27 cellular contexts compared by ENCODE assay signal in genomic region chr14:57736391-57736790, GRCh38.
"Had no signal": no experiment of that assay in that cellular context is flagged by ENCODE, and none has a peak within 500 bp of the region (broad histone marks: within the 10 kb centered on the region; RNA-seq: fewer than 3 reads in every experiment).

No MANE protein-coding gene starts in this region.

- H3K27me3 Mint-ChIP-seq: central memory CD8-positive, alpha-beta T cell; dendritic cell treated with granulocyte-macrophage colony-stimulating factor and Interleukin-4, amounts not matched to agents 40 ng/mL and 50 ng/mL, for 4 days had no signal

- H3K9ac ChIP-seq: neural progenitor cell had no signal

- H2AFZ ChIP-seq: neural progenitor cell had no signal

- H3K27me3 ChIP-seq: colonic mucosa, esophagus squamous epithelium, neural progenitor cell, sigmoid colon, transverse colon had no signal

- H3K9me3 ChIP-seq: colonic mucosa, esophagus squamous epithelium, psoas muscle, sigmoid colon, thoracic aorta, transverse colon had no signal

- H3K9me3 Mint-ChIP-seq: neural progenitor cell; stimulated activated effector memory CD8-positive, alpha-beta T cell treated with anti-CD3 and anti-CD28 coated beads, Interleukin-12 subunit alpha, Interleukin-12 subunit beta, amount 100 ng/mL, for 72 hours had no signal

- H3K4me3 ChIP-seq: colonic mucosa, esophagus squamous epithelium, lung, neural progenitor cell, psoas muscle, sigmoid colon, thoracic aorta, transverse colon had no signal

- H3K27ac Mint-ChIP-seq: dendritic cell treated with granulocyte-macrophage colony-stimulating factor and Interleukin-4, amounts not matched to agents 40 ng/mL and 50 ng/mL, for 4 days; mesothelial cell of epicardium; naive thymus-derived CD4-positive, alpha-beta T cell; nephron; neural progenitor cell; stimulated activated effector memory CD8-positive, alpha-beta T cell treated with anti-CD3 and anti-CD28 coated beads, Interleukin-12 subunit alpha, Interleukin-12 subunit beta, amount 100 ng/mL, for 72 hours had no signal

- FAIRE-seq: endothelial cell of umbilical vein, frontal cortex, kidney had no signal

- H3K4me1 ChIP-seq: colonic mucosa, neural progenitor cell, psoas muscle had no signal

- H3K27ac ChIP-seq: colonic mucosa, esophagus squamous epithelium, neural progenitor cell, psoas muscle, sigmoid colon, thoracic aorta, transverse colon had no signal

- ATAC-seq: left lobe of liver; naive thymus-derived CD4-positive, alpha-beta T cell; psoas muscle; right cardiac atrium; stimulated activated effector memory CD8-positive, alpha-beta T cell treated with anti-CD3 and anti-CD28 coated beads, Interleukin-12 subunit alpha, Interleukin-12 subunit beta, amount 100 ng/mL, for 72 hours; stimulated activated naive CD8-positive, alpha-beta T cell treated with anti-CD3 and anti-CD28 coated beads, Interleukin-15, Interleukin-2, amounts not matched to agents 100 U/mL and 50 U/mL, for 24 hours had no signal

- H3K4me3 Mint-ChIP-seq: central memory CD8-positive, alpha-beta T cell; dendritic cell treated with granulocyte-macrophage colony-stimulating factor and Interleukin-4, amounts not matched to agents 40 ng/mL and 50 ng/mL, for 4 days; mesothelial cell of epicardium; naive thymus-derived CD4-positive, alpha-beta T cell; nephron; neural progenitor cell; stimulated activated effector memory CD8-positive, alpha-beta T cell treated with anti-CD3 and anti-CD28 coated beads, Interleukin-12 subunit alpha, Interleukin-12 subunit beta, amount 100 ng/mL, for 72 hours had no signal

- H3K36me3 ChIP-seq: colonic mucosa, esophagus squamous epithelium, neural progenitor cell, sigmoid colon, thoracic aorta, transverse colon had no signal

- DNase-seq: colonic mucosa; effector CD8-positive, alpha-beta T cell; erythroblast; esophagus squamous epithelium; kidney; mesenchymal stem cell; naive thymus-derived CD4-positive, alpha-beta T cell; nucleus accumbens; psoas muscle; right cardiac atrium; sigmoid colon; stimulated activated CD4-positive, alpha-beta T cell treated with anti-CD3 and anti-CD28 coated beads, Interleukin-2, amount 100 ng/mL, for 24 hours; stimulated activated CD4-positive, alpha-beta T cell treated with anti-CD3 and anti-CD28 coated beads, Interleukin-4, amount 100 ng/mL, for 24 hours; stimulated activated naive CD8-positive, alpha-beta T cell treated with anti-CD3 and anti-CD28 coated beads, Interleukin-15, Interleukin-2, amounts not matched to agents 100 U/mL and 50 U/mL, for 24 hours; substantia nigra; transverse colon had no signal

- H3K4me1 Mint-ChIP-seq: central memory CD8-positive, alpha-beta T cell; naive thymus-derived CD4-positive, alpha-beta T cell; neural progenitor cell; stimulated activated effector memory CD8-positive, alpha-beta T cell treated with anti-CD3 and anti-CD28 coated beads, Interleukin-12 subunit alpha, Interleukin-12 subunit beta, amount 100 ng/mL, for 72 hours had no signal

- H3K4me2 ChIP-seq: neural progenitor cell had no signal

- H3K36me3 Mint-ChIP-seq: mesothelial cell of epicardium; neural progenitor cell; stimulated activated effector memory CD8-positive, alpha-beta T cell treated with anti-CD3 and anti-CD28 coated beads, Interleukin-12 subunit alpha, Interleukin-12 subunit beta, amount 100 ng/mL, for 72 hours had no signal
